ENCODE assay signal across 9 cellular contexts in genomic region chr14:23366163-23366921, GRCh38. TPM values are rescaled to one million over a fixed set of nuclear protein-coding genes. Genes with fewer than 3 reads are reported as not detected.
A peak's percentile ranks its signal among the peaks of the same experiment; 100 is the strongest.
DNase-seq lines count a peak whose midpoint lies in the region; ATAC-seq and TF ChIP-seq lines count a peak whose summit lies in the region.
"Had no signal": no experiment of that assay in that cellular context is flagged by ENCODE, and none has a peak within 500 bp of the region (broad histone marks: within the 10 kb centered on the region; RNA-seq: fewer than 3 reads in every experiment).

No MANE protein-coding gene starts in this region.

- H3K27me3 ChIP-seq in right atrium auricular region = no peaks in the 10 kb centered on the region
- no peaks in the 10 kb centered on the region for H3K27me3 ChIP-seq in Karpas-422 (ENCODE audit: low read length)

- no peaks in the 10 kb centered on the region for H3K9me3 ChIP-seq in right atrium auricular region
- H3K9me3 ChIP-seq in Karpas-422 (ENCODE audit: low read length) = no peaks in the 10 kb centered on the region

- TF ChIP-seq CTCF in right atrium auricular region (IDR thresholded peaks at IDR 0.05) = no peak

- H4K20me1 ChIP-seq in Karpas-422 (ENCODE audit: insufficient read depth, low read depth, low read length) = no peaks in the 10 kb centered on the region

- H3K4me2 ChIP-seq in Karpas-422 (ENCODE audit: low read depth, low read length, poor library complexity, severe bottlenecking) = no peak overlapping the region

- H3K4me3 ChIP-seq in right atrium auricular region (peak overlapping the region; percentile 49 to 58), Karpas-422 (ENCODE audit: low read length) (no peak overlapping the region)
- H3K4me3 ChIP-seq: GM12878 had no signal

- ATAC-seq in HG02588 (IDR thresholded peaks at IDR 0.05; ENCODE audit: unreplicated experiment) = no peak
- ATAC-seq in GM19035 (IDR thresholded peaks at IDR 0.05; ENCODE audit: unreplicated experiment) = no peak
- ATAC-seq: GM12878 had no signal

- peak overlapping the region; percentile 88 to 90 for H3K27ac ChIP-seq in right atrium auricular region
- H3K27ac ChIP-seq in Karpas-422 (ENCODE audit: low read length) = no peak overlapping the region

- no peak overlapping the region for H3K9ac ChIP-seq in Karpas-422 (ENCODE audit: low read length)

- no peak overlapping the region for H2AFZ ChIP-seq in Karpas-422 (ENCODE audit: low read length)

- no peaks in the 10 kb centered on the region for H3K36me3 ChIP-seq in right atrium auricular region
- H3K36me3 ChIP-seq in Karpas-422 (ENCODE audit: insufficient read depth, low read length) = no peaks in the 10 kb centered on the region

- H3K9me2 ChIP-seq in Karpas-422 (replicated peaks; ENCODE audit: insufficient read depth, low read length) = no peaks in the 10 kb centered on the region

- intact Hi-C loops in posterior vena cava (cut with DNase I) = no loop called here

- H3K4me1 ChIP-seq in right atrium auricular region (peaks cover 0 to 31% of the 10 kb centered on the region in 2 donors), Karpas-422 (ENCODE audit: low read length) (no peaks in the 10 kb centered on the region)

- DNase-seq in ELF-1 (ENCODE audit: low read depth, low spot score) (peak; percentile 85), amniotic epithelial cell (ENCODE audit: low read depth) (peak; percentile 35), right atrium auricular region (ENCODE audit: low spot score) (no peak), posterior vena cava (ENCODE audit: low spot score) (peak; percentile 90), NCI-H1930 (lab: John Stamatoyannopoulos, UW) (no peak), Karpas-422 (no peak)

- no peaks in the 10 kb centered on the region for H3K79me2 ChIP-seq in Karpas-422 (ENCODE audit: low read length)

RNA-seq across cellular contexts. Expression of gene EFS, which starts 1.4 kb away (rescaled TPM):
- 1 to 10 TPM; 4.1 to 6.3 TPM for total RNA-seq in right atrium auricular region
- total RNA-seq in posterior vena cava = 10 to 100 TPM; 19.4 to 20.2 TPM
- not detected in 2 replicates for total RNA-seq in Karpas-422 (2014; rRNA removed; shearing (Covaris generic); ENCODE audit: low replicate concordance)

RNA-seq across cellular contexts. Expression of gene IL25, which starts 6.3 kb away (rescaled TPM):
- not detected for total RNA-seq in right atrium auricular region
- not detected for total RNA-seq in posterior vena cava
- total RNA-seq in Karpas-422 (2014; rRNA removed; shearing (Covaris generic); ENCODE audit: low replicate concordance) = not detected in 2 replicates
- total RNA-seq: GM12878 had no signal

RNA-seq across cellular contexts. Expression of gene CMTM5, which starts 10.5 kb away (rescaled TPM):
- total RNA-seq in right atrium auricular region (not detected), posterior vena cava (under 1 TPM; 0.57 to 0.74 TPM)
- not detected in 2 replicates for total RNA-seq in Karpas-422 (2014; rRNA removed; shearing (Covaris generic); ENCODE audit: low replicate concordance)
- total RNA-seq: GM12878 had no signal

RNA-seq across cellular contexts. Expression of gene SLC22A17, which starts 13.7 kb away (rescaled TPM):
- total RNA-seq in right atrium auricular region = 10 to 100 TPM; 29.4 to 47.0 TPM
- 10 to 100 TPM; 17.7 to 30.6 TPM for total RNA-seq in posterior vena cava
- not detected in 2 replicates for total RNA-seq in Karpas-422 (2014; rRNA removed; shearing (Covaris generic); ENCODE audit: low replicate concordance)
- total RNA-seq: GM12878 had no signal

RNA-seq across cellular contexts. Expression of gene MYH6, which starts 41.7 kb away (rescaled TPM):
- total RNA-seq in right atrium auricular region = over 10,000 TPM in 1 of 2 donors, 1,000 to 10,000 TPM in 1; 8,253 to 13,240 TPM
- 1 to 10 TPM in 1 of 2 donors, not detected in 1; 1.3 TPM for total RNA-seq in posterior vena cava
- total RNA-seq in Karpas-422 (2014; rRNA removed; shearing (Covaris generic); ENCODE audit: low replicate concordance) = not detected in 2 replicates
- total RNA-seq: GM12878 had no signal

Comparison
In these comparisons a context has a peak if more than half of its experiments do, and no peak if none do; other contexts are left out.
1. DNase-seq: peak in ELF-1 (single experiment), amniotic epithelial cell (single experiment) and posterior vena cava (single experiment); none in right atrium auricular region (single experiment), NCI-H1930 (0 of 2) and Karpas-422 (single experiment).